20 cellular contexts compared by ENCODE assay signal in the genomic region with DNA sequence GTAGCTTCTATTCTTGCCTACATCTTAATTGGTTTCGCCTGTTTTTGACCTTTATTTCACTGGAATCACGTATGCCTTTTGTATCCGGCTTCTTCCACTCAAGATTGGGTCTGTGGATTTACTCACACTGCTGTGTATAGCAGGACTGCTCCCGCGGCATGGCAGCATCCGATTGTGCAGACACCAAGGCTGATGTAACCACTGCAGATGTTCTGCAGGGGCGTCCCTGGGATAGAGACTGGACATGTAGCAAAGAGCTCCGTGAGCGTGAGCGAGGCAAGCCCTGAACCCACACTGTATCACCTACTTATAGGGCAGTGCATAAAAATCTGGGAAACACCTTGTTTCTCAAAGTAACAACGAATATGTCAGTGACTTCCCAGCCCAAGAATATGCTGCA. TPM values are rescaled to one million over a fixed set of nuclear protein-coding genes. Genes with fewer than 3 reads are reported as not detected.
DNase-seq lines count a peak whose midpoint lies in the region; ATAC-seq and TF ChIP-seq lines count a peak whose summit lies in the region.
"Had no signal": no experiment of that assay in that cellular context is flagged by ENCODE, and none has a peak within 500 bp of the region (broad histone marks: within the 10 kb centered on the region; RNA-seq: fewer than 3 reads in every experiment).

No MANE protein-coding gene starts in this region.

- CTCF ChIA-PET in WTC11 (lab: Charles Lee), result interaction anchor here (0.7 to 0.9 kb wide), 2 partner anchors 143 to 221 kb away, joined by 3 read pairs; no protein-coding TSS in a partner anchor
- CTCF ChIA-PET in activated CD8-positive, alpha-beta T cell treated with anti-CD3 and anti-CD28 coated beads for 36 hours (lab: Charles Lee), result interaction anchor here (1.5 kb wide), 1 partner anchor 34 kb away, joined by 3 read pairs; no protein-coding TSS in a partner anchor

- no peaks in the 10 kb centered on the region for H3K27me3 Mint-ChIP-seq in activated T-cell treated with anti-CD3 and anti-CD28 coated beads, Interleukin-2, amount 50 U/mL, for 24 hours
- no peaks in the 10 kb centered on the region for H3K27me3 Mint-ChIP-seq in activated T-cell treated with anti-CD3 and anti-CD28 coated beads, Interleukin-2, amount 50 U/mL, for 72 hours (ENCODE audit: low read depth)
- no peaks in the 10 kb centered on the region for H3K27me3 Mint-ChIP-seq in WTC11 (ENCODE audit: low read depth)
- no peaks in the 10 kb centered on the region for H3K27me3 Mint-ChIP-seq in activated CD8-positive, alpha-beta T cell treated with anti-CD3 and anti-CD28 coated beads for 36 hours
- H3K27me3 Mint-ChIP-seq: activated naive CD4-positive, alpha-beta T cell treated with anti-CD3 and anti-CD28 coated beads, Interleukin-2, amount 50 U/mL, for 24 hours; CD8-positive, alpha-beta memory T cell had no signal

- POLR2A ChIA-PET in WTC11 (lab: Charles Lee), result interaction anchor here (0.6 to 2.9 kb wide), 2 partner anchors 12 to 688 kb away, joined by 3 to 10 read pairs; a partner anchor contains a TSS
- POLR2A ChIA-PET in activated CD8-positive, alpha-beta T cell treated with anti-CD3 and anti-CD28 coated beads for 36 hours (lab: Charles Lee), result interaction anchor here (1.1 to 1.9 kb wide), 5 partner anchors 9 to 49 kb away, joined by 3 to 6 read pairs (median 4); a partner anchor contains a TSS

- TF ChIP-seq CTCF in WTC11 (IDR thresholded peaks at IDR 0.05), result no peak
- TF ChIP-seq CTCF in activated CD8-positive, alpha-beta T cell treated with anti-CD3 and anti-CD28 coated beads for 36 hours (IDR thresholded peaks at IDR 0.05), result no peak

- no peak for DNase-seq in activated T-cell treated with anti-CD3 and anti-CD28 coated beads, Interleukin-2, amount 50 U/mL, for 24 hours
- DNase-seq in activated T-cell treated with anti-CD3 and anti-CD28 coated beads, Interleukin-2, amount 50 U/mL, for 72 hours, result no peak
- DNase-seq in WTC11 (ENCODE audit: low spot score) (no peak), globus pallidus (ENCODE audit: low spot score) (peak; percentile 69), EL (no peak)
- no peak for DNase-seq in stimulated activated effector memory CD8-positive, alpha-beta T cell treated with anti-CD3 and anti-CD28 coated beads, Interleukin-12 subunit alpha, Interleukin-12 subunit beta, amount 100 ng/mL, for 72 hours (ENCODE audit: low spot score in 2 of 2)
- no peak for DNase-seq in activated CD8-positive, alpha-beta T cell treated with anti-CD3 and anti-CD28 coated beads for 36 hours
- DNase-seq: activated CD8-positive, alpha-beta memory T cell treated with anti-CD3 and anti-CD28 coated beads, Interleukin-2, amount 50 U/mL, for 48 hours; CD8-positive, alpha-beta memory T cell; left ventricle myocardium inferior; NCI-H1092; NCI-H2171; NCI-H82; stimulated activated CD4-positive, alpha-beta T cell treated with anti-CD3 and anti-CD28 coated beads, Interleukin-12 subunit alpha, Interleukin-12 subunit beta, amount 100 ng/mL, for 4 hours; SW 1271 had no signal

- peak overlapping the region; percentile 88 for H3K27ac Mint-ChIP-seq in activated T-cell treated with anti-CD3 and anti-CD28 coated beads, Interleukin-2, amount 50 U/mL, for 24 hours
- H3K27ac Mint-ChIP-seq in activated T-cell treated with anti-CD3 and anti-CD28 coated beads, Interleukin-2, amount 50 U/mL, for 72 hours, result no peak overlapping the region
- peak overlapping the region; percentile 83 for H3K27ac Mint-ChIP-seq in WTC11
- H3K27ac Mint-ChIP-seq in stimulated activated effector memory CD8-positive, alpha-beta T cell treated with anti-CD3 and anti-CD28 coated beads, Interleukin-12 subunit alpha, Interleukin-12 subunit beta, amount 100 ng/mL, for 72 hours, result peak overlapping the region; percentile 10
- H3K27ac Mint-ChIP-seq in activated CD8-positive, alpha-beta T cell treated with anti-CD3 and anti-CD28 coated beads for 36 hours, result no peak overlapping the region

- H3K4me1 Mint-ChIP-seq in activated T-cell treated with anti-CD3 and anti-CD28 coated beads, Interleukin-2, amount 50 U/mL, for 24 hours (ENCODE audit: low read depth), result peaks cover 17% of the 10 kb centered on the region
- H3K4me1 Mint-ChIP-seq in activated T-cell treated with anti-CD3 and anti-CD28 coated beads, Interleukin-2, amount 50 U/mL, for 72 hours (ENCODE audit: low read depth), result no peaks in the 10 kb centered on the region
- no peaks in the 10 kb centered on the region for H3K4me1 Mint-ChIP-seq in WTC11
- H3K4me1 Mint-ChIP-seq in stimulated activated effector memory CD8-positive, alpha-beta T cell treated with anti-CD3 and anti-CD28 coated beads, Interleukin-12 subunit alpha, Interleukin-12 subunit beta, amount 100 ng/mL, for 72 hours, result peaks cover 23% of the 10 kb centered on the region
- H3K4me1 Mint-ChIP-seq in activated CD8-positive, alpha-beta T cell treated with anti-CD3 and anti-CD28 coated beads for 36 hours (ENCODE audit: low read depth), result peaks cover 7% of the 10 kb centered on the region
- H3K4me1 Mint-ChIP-seq: activated naive CD4-positive, alpha-beta T cell treated with anti-CD3 and anti-CD28 coated beads, Interleukin-2, amount 50 U/mL, for 24 hours had no signal

- intact Hi-C loops in activated CD8-positive, alpha-beta T cell treated with anti-CD3 and anti-CD28 coated beads for 36 hours (cut with micrococcal nuclease), result no loop called here

- H3K4me3 Mint-ChIP-seq in activated T-cell treated with anti-CD3 and anti-CD28 coated beads, Interleukin-2, amount 50 U/mL, for 24 hours, result no peak overlapping the region
- no peak overlapping the region for H3K4me3 Mint-ChIP-seq in activated T-cell treated with anti-CD3 and anti-CD28 coated beads, Interleukin-2, amount 50 U/mL, for 72 hours
- no peak overlapping the region for H3K4me3 Mint-ChIP-seq in WTC11
- no peak overlapping the region for H3K4me3 Mint-ChIP-seq in stimulated activated effector memory CD8-positive, alpha-beta T cell treated with anti-CD3 and anti-CD28 coated beads, Interleukin-12 subunit alpha, Interleukin-12 subunit beta, amount 100 ng/mL, for 72 hours
- no peak overlapping the region for H3K4me3 Mint-ChIP-seq in activated CD8-positive, alpha-beta T cell treated with anti-CD3 and anti-CD28 coated beads for 36 hours
- H3K4me3 Mint-ChIP-seq: activated naive CD4-positive, alpha-beta T cell treated with anti-CD3 and anti-CD28 coated beads, Interleukin-2, amount 50 U/mL, for 24 hours had no signal

- no peak for ATAC-seq in activated T-cell treated with anti-CD3 and anti-CD28 coated beads, Interleukin-2, amount 50 U/mL, for 72 hours (replicated peaks in 1 of 2)
- ATAC-seq in WTC11 (no peak), GM21529 (IDR thresholded peaks at IDR 0.05; ENCODE audit: unreplicated experiment) (no peak)
- ATAC-seq in stimulated activated effector memory CD8-positive, alpha-beta T cell treated with anti-CD3 and anti-CD28 coated beads, Interleukin-12 subunit alpha, Interleukin-12 subunit beta, amount 100 ng/mL, for 72 hours, result no peak
- ATAC-seq in activated CD8-positive, alpha-beta T cell treated with anti-CD3 and anti-CD28 coated beads for 36 hours, result no peak

- H3K36me3 Mint-ChIP-seq in activated T-cell treated with anti-CD3 and anti-CD28 coated beads, Interleukin-2, amount 50 U/mL, for 24 hours (ENCODE audit: low read depth), result peaks cover 67% of the 10 kb centered on the region
- peaks cover 0 to 6% of the 10 kb centered on the region in 2 donors for H3K36me3 Mint-ChIP-seq in activated T-cell treated with anti-CD3 and anti-CD28 coated beads, Interleukin-2, amount 50 U/mL, for 72 hours (ENCODE audit: insufficient read depth in 2 of 2)
- peaks cover 21% of the 10 kb centered on the region for H3K36me3 Mint-ChIP-seq in WTC11
- peaks cover 50% of the 10 kb centered on the region for H3K36me3 Mint-ChIP-seq in stimulated activated effector memory CD8-positive, alpha-beta T cell treated with anti-CD3 and anti-CD28 coated beads, Interleukin-12 subunit alpha, Interleukin-12 subunit beta, amount 100 ng/mL, for 72 hours
- peaks cover 24% of the 10 kb centered on the region for H3K36me3 Mint-ChIP-seq in activated CD8-positive, alpha-beta T cell treated with anti-CD3 and anti-CD28 coated beads for 36 hours (ENCODE audit: low read depth)

- no peaks in the 10 kb centered on the region for H3K9me3 Mint-ChIP-seq in activated T-cell treated with anti-CD3 and anti-CD28 coated beads, Interleukin-2, amount 50 U/mL, for 24 hours
- no peaks in the 10 kb centered on the region for H3K9me3 Mint-ChIP-seq in activated T-cell treated with anti-CD3 and anti-CD28 coated beads, Interleukin-2, amount 50 U/mL, for 72 hours
- H3K9me3 Mint-ChIP-seq in WTC11, result no peaks in the 10 kb centered on the region
- H3K9me3 Mint-ChIP-seq in stimulated activated effector memory CD8-positive, alpha-beta T cell treated with anti-CD3 and anti-CD28 coated beads, Interleukin-12 subunit alpha, Interleukin-12 subunit beta, amount 100 ng/mL, for 72 hours, result no peaks in the 10 kb centered on the region
- no peaks in the 10 kb centered on the region for H3K9me3 Mint-ChIP-seq in activated CD8-positive, alpha-beta T cell treated with anti-CD3 and anti-CD28 coated beads for 36 hours
- H3K9me3 Mint-ChIP-seq: activated naive CD4-positive, alpha-beta T cell treated with anti-CD3 and anti-CD28 coated beads, Interleukin-2, amount 50 U/mL, for 24 hours; CD8-positive, alpha-beta memory T cell had no signal

RNA-seq across cellular contexts. Expression of a gene that starts 11.4 kb away (rescaled TPM):
- not detected for total RNA-seq in activated T-cell treated with anti-CD3 and anti-CD28 coated beads, Interleukin-2, amount 50 U/mL, for 72 hours
- not detected in 3 replicates for total RNA-seq in WTC11 (2021)
- not detected for total RNA-seq in activated CD8-positive, alpha-beta T cell treated with anti-CD3 and anti-CD28 coated beads for 36 hours
- total RNA-seq: CD8-positive, alpha-beta memory T cell; fibroblast of villous mesenchyme; prostate gland; ureter had no signal

RNA-seq across cellular contexts. Expression of a gene that starts 11.8 kb away (rescaled TPM):
- 10 to 100 TPM; 37.4 to 46.7 TPM for total RNA-seq in activated T-cell treated with anti-CD3 and anti-CD28 coated beads, Interleukin-2, amount 50 U/mL, for 72 hours
- 41.7 to 47.2 TPM (median 44.7 TPM) in 3 replicates for total RNA-seq in WTC11 (2021)
- 10 to 100 TPM; 67.7 to 69.5 TPM for total RNA-seq in activated CD8-positive, alpha-beta T cell treated with anti-CD3 and anti-CD28 coated beads for 36 hours

RNA-seq across cellular contexts. Expression of a gene that starts 19.1 kb away (rescaled TPM):
- 10 to 100 TPM; 18.1 to 18.7 TPM for total RNA-seq in activated T-cell treated with anti-CD3 and anti-CD28 coated beads, Interleukin-2, amount 50 U/mL, for 72 hours
- total RNA-seq in WTC11 (2021), result 10.4 to 13.6 TPM (median 11.8 TPM) in 3 replicates
- 10 to 100 TPM; 17.2 to 17.9 TPM for total RNA-seq in activated CD8-positive, alpha-beta T cell treated with anti-CD3 and anti-CD28 coated beads for 36 hours

RNA-seq across cellular contexts. Expression of a gene that starts 48.9 kb away (rescaled TPM):
- 10 to 100 TPM; 76.9 to 78.1 TPM for total RNA-seq in activated T-cell treated with anti-CD3 and anti-CD28 coated beads, Interleukin-2, amount 50 U/mL, for 72 hours
- 79.5 to 97.4 TPM (median 81.6 TPM) in 3 replicates for total RNA-seq in WTC11 (2021)
- 100 to 1,000 TPM; 119 to 128 TPM for total RNA-seq in activated CD8-positive, alpha-beta T cell treated with anti-CD3 and anti-CD28 coated beads for 36 hours

Comparison
In these comparisons a context has a peak if more than half of its experiments do, and no peak if none do; other contexts are left out.
1. H3K27ac Mint-ChIP-seq: peak in activated T-cell treated with anti-CD3 and anti-CD28 coated beads, Interleukin-2, amount 50 U/mL, for 24 hours (single experiment), WTC11 (single experiment) and stimulated activated effector memory CD8-positive, alpha-beta T cell treated with anti-CD3 and anti-CD28 coated beads, Interleukin-12 subunit alpha, Interleukin-12 subunit beta, amount 100 ng/mL, for 72 hours (single experiment); none in activated T-cell treated with anti-CD3 and anti-CD28 coated beads, Interleukin-2, amount 50 U/mL, for 72 hours (single experiment) and activated CD8-positive, alpha-beta T cell treated with anti-CD3 and anti-CD28 coated beads for 36 hours (single experiment).